1 cellular context compared by ENCODE assay signal in the genomic region with DNA sequence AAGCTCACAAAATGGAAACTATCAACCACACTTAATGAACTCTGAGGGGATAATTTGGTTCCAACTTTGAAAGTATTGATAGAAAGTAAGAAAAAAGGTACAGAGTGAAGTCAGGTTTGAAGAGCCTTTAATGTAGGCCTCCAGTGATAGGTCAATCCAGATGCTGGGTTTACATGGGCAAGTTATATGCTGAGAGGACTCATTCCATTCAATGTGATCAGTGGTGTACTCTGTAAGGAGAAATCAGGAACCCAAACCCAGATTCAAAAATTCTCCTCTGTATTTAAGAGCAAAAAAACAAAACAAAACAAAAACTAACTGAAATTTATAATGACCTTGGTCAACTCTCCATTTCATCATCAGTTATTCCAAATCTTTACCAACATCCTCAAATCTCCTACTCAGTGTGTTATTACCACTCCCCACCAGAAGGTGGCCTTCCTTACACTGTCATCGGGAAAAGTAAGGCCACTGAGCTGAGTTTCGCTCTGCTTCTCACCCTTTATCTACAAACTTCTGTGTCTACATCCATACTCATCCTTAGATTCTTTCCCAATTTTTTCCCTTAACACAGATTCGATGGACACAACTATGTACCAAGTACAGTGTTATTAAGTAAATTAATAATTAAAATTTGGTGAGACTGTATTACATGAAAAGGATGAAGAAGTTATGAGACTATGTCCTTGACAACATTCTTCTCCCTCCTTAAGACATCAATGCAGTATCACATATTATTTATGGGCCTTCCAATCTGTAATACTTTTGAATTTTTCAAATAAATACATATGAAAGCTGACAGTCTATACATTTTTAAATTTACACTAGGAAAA.
TF ChIP-seq lines count a peak whose summit lies in the region.

No MANE protein-coding gene starts in this region.

TF ChIP-seq in K562, 482 proteins besides CTCF, POLR2A, EP300 and RAD21 (continued from another document):
- TF ChIP-seq ATF3 (IDR thresholded peaks at IDR 0.05) (peak; percentile 83), ATF3 (CRISPR knock-in tag; conservative IDR thresholded peaks at IDR 0.05) (no peak), NR1H2 (CRISPR knock-in tag; IDR thresholded peaks at IDR 0.05) (no peak), MEF2D (tag; conservative IDR thresholded peaks at IDR 0.05; ENCODE audit: low read depth) (no peak), FOSL1 (tag; conservative IDR thresholded peaks at IDR 0.05) (0 out of 2 replicates have a peak, but pooled peaks have one; percentile 17), ZNF436 (CRISPR knock-in tag; IDR thresholded peaks at IDR 0.05) (no peak), FOXP1 (CRISPR knock-in tag; IDR thresholded peaks at IDR 0.05) (no peak), TCFL5 (CRISPR knock-in tag; conservative IDR thresholded peaks at IDR 0.05) (no peak), L3MBTL2 (IDR thresholded peaks at IDR 0.05) (no peak), HOXB6 (CRISPR knock-in tag; IDR thresholded peaks at IDR 0.05; ENCODE audit: borderline replicate concordance) (no peak), RFX1 (IDR thresholded peaks at IDR 0.05) (no peak)
- TF ChIP-seq, protein P1, sequence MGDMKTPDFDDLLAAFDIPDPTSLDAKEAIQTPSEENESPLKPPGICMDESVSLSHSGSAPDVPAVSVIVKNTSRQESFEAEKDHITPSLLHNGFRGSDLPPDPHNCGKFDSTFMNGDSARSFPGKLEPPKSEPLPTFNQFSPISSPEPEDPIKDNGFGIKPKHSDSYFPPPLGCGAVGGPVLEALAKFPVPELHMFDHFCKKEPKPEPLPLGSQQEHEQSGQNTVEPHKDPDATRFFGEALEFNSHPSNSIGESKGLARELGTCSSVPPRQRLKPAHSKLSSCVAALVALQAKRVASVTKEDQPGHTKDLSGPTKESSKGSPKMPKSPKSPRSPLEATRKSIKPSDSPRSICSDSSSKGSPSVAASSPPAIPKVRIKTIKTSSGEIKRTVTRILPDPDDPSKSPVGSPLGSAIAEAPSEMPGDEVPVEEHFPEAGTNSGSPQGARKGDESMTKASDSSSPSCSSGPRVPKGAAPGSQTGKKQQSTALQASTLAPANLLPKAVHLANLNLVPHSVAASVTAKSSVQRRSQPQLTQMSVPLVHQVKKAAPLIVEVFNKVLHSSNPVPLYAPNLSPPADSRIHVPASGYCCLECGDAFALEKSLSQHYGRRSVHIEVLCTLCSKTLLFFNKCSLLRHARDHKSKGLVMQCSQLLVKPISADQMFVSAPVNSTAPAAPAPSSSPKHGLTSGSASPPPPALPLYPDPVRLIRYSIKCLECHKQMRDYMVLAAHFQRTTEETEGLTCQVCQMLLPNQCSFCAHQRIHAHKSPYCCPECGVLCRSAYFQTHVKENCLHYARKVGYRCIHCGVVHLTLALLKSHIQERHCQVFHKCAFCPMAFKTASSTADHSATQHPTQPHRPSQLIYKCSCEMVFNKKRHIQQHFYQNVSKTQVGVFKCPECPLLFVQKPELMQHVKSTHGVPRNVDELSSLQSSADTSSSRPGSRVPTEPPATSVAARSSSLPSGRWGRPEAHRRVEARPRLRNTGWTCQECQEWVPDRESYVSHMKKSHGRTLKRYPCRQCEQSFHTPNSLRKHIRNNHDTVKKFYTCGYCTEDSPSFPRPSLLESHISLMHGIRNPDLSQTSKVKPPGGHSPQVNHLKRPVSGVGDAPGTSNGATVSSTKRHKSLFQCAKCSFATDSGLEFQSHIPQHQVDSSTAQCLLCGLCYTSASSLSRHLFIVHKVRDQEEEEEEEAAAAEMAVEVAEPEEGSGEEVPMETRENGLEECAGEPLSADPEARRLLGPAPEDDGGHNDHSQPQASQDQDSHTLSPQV (IDR thresholded peaks at IDR 0.05), result no peak
